Comparison of ENCODE assay signal across 19 cellular contexts in the genomic region with DNA sequence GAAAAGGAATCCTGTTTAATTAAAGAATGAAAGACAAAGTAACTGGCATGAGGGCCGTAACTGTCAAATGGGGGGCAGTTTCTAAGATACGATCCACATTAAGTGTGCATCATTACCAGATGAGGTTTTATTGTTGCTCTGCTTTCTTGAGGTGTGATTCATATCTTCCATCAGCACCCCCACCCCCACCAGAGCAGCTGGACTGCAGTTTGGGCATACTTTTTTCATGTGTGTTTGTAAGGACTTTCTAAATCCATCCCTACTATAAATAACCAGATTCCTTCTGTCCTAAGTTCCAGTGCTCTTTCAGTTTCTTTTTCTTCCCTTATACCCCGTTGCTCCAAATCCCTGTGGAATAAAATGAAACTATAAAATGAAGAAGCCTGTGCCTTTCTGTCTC.
DNase-seq lines count a peak whose midpoint lies in the region; ATAC-seq and TF ChIP-seq lines count a peak whose summit lies in the region.
"Had no signal": no experiment of that assay in that cellular context is flagged by ENCODE, and none has a peak within 500 bp of the region (broad histone marks: within the 10 kb centered on the region; RNA-seq: fewer than 3 reads in every experiment).

No MANE protein-coding gene starts in this region.

- no peaks in the 10 kb centered on the region; the same call in 1 of the 2 replicates for H3K4me1 Mint-ChIP-seq in HFFc6 (ENCODE audit: low read depth)
- peaks cover 10% of the 10 kb centered on the region for H3K4me1 Mint-ChIP-seq in chondrocyte (ENCODE audit: low read depth)
- H3K4me1 Mint-ChIP-seq: stimulated activated effector memory CD8-positive, alpha-beta T cell treated with anti-CD3 and anti-CD28 coated beads, Interleukin-12 subunit alpha, Interleukin-12 subunit beta, amount 100 ng/mL, for 72 hours had no signal

- no peaks in the 10 kb centered on the region for H3K9me3 ChIP-seq in colonic mucosa

- no peaks in the 10 kb centered on the region for H3K27me3 ChIP-seq in colonic mucosa
- H3K27me3 ChIP-seq: adrenal gland had no signal

- H3K27me3 Mint-ChIP-seq in HFFc6 (ENCODE audit: insufficient read depth) = peaks cover 10% of the 10 kb centered on the region
- no peaks in the 10 kb centered on the region for H3K27me3 Mint-ChIP-seq in chondrocyte (ENCODE audit: low read depth)

- no peak overlapping the region for H3K27ac ChIP-seq in colonic mucosa
- H3K27ac ChIP-seq: adrenal gland had no signal

- H3K9me3 Mint-ChIP-seq in HFFc6 (peaks cover 6% of the 10 kb centered on the region), chondrocyte (ENCODE audit: low read depth) (peaks cover 10% of the 10 kb centered on the region)
- H3K9me3 Mint-ChIP-seq: stimulated activated effector memory CD8-positive, alpha-beta T cell treated with anti-CD3 and anti-CD28 coated beads, Interleukin-12 subunit alpha, Interleukin-12 subunit beta, amount 100 ng/mL, for 72 hours had no signal

- TF ChIP-seq CTCF in HFFc6 (IDR thresholded peaks at IDR 0.05) (no peak), chondrocyte (IDR thresholded peaks at IDR 0.05) (no peak), colonic mucosa (IDR thresholded peaks at IDR 0.05) (no peak)

- H3K4me3 ChIP-seq in colonic mucosa = no peak overlapping the region
- H3K4me3 ChIP-seq: adrenal gland, skin epidermis had no signal

- H3K4me1 ChIP-seq in colonic mucosa = no peaks in the 10 kb centered on the region
- H3K4me1 ChIP-seq: adrenal gland had no signal

- H3K36me3 Mint-ChIP-seq in HFFc6 (ENCODE audit: low read depth) (no peaks in the 10 kb centered on the region), chondrocyte (ENCODE audit: low read depth) (no peaks in the 10 kb centered on the region)
- H3K36me3 Mint-ChIP-seq: stimulated activated effector memory CD8-positive, alpha-beta T cell treated with anti-CD3 and anti-CD28 coated beads, Interleukin-12 subunit alpha, Interleukin-12 subunit beta, amount 100 ng/mL, for 72 hours had no signal

- ATAC-seq in GM21367 (IDR thresholded peaks at IDR 0.05; ENCODE audit: unreplicated experiment) = no peak
- ATAC-seq: Panc1; stimulated activated effector memory CD8-positive, alpha-beta T cell treated with anti-CD3 and anti-CD28 coated beads, Interleukin-12 subunit alpha, Interleukin-12 subunit beta, amount 100 ng/mL, for 72 hours had no signal

- H3K36me3 ChIP-seq in colonic mucosa = no peaks in the 10 kb centered on the region
- H3K36me3 ChIP-seq: adrenal gland had no signal

- H3K4me3 Mint-ChIP-seq in HFFc6 (peak overlapping the region; percentile 68), chondrocyte (ENCODE audit: unreplicated experiment) (no peak overlapping the region)
- H3K4me3 Mint-ChIP-seq: stimulated activated effector memory CD8-positive, alpha-beta T cell treated with anti-CD3 and anti-CD28 coated beads, Interleukin-12 subunit alpha, Interleukin-12 subunit beta, amount 100 ng/mL, for 72 hours had no signal

- DNase-seq in AG08395 (ENCODE audit: low spot score) (peak; percentile 44), HFFc6 (peak; percentile 23), chondrocyte (ENCODE audit: low spot score) (no peak), myocyte (ENCODE audit: low read depth) (peak; percentile 79), colonic mucosa (no peak), NCI-H69 (lab: John Stamatoyannopoulos, UW) (no peak), occipital lobe (lab: John Stamatoyannopoulos, UW) (no peak)
- DNase-seq: activated CD8-positive, alpha-beta memory T cell treated with anti-CD3 and anti-CD28 coated beads for 24 hours; adrenal gland; AML-193; cortex of kidney; erythroblast; NCI-H1930; NCI-H524; trophoblast cell had no signal

- intact Hi-C loops in colonic mucosa (cut with DNase I) = no loop called here

- no peak overlapping the region for H3K27ac Mint-ChIP-seq in HFFc6
- H3K27ac Mint-ChIP-seq in chondrocyte (ENCODE audit: unreplicated experiment) = peak overlapping the region; percentile 59
- H3K27ac Mint-ChIP-seq: stimulated activated effector memory CD8-positive, alpha-beta T cell treated with anti-CD3 and anti-CD28 coated beads, Interleukin-12 subunit alpha, Interleukin-12 subunit beta, amount 100 ng/mL, for 72 hours had no signal

- H3K9ac ChIP-seq in colonic mucosa (ENCODE audit: low read depth in 2 of 2, low read length in 2 of 2) = no peak overlapping the region

Comparison
In these comparisons a context has a peak if more than half of its experiments do, and no peak if none do; other contexts are left out.
1. DNase-seq: peak in AG08395 (single experiment), HFFc6 (single experiment) and myocyte (single experiment); none in chondrocyte (single experiment), colonic mucosa (single experiment), NCI-H69 (single experiment) and occipital lobe (single experiment).